ENCODE assay signal across 1 cellular context in genomic region chr1:153609585-153609907, GRCh38.
TF ChIP-seq lines count a peak whose summit lies in the region.

No MANE protein-coding gene starts in this region.

TF ChIP-seq in H1, 55 proteins besides CTCF, POLR2A, EP300 and RAD21:
- TF ChIP-seq BACH1 (IDR thresholded peaks at IDR 0.05; ENCODE audit: low read length), result no peak
